In genomic region chr10:71094712-71095390, GRCh38 we compare ENCODE assay signal across 16 cellular contexts.
A peak's percentile ranks its signal among the peaks of the same experiment; 100 is the strongest.
DNase-seq lines count a peak whose midpoint lies in the region; ATAC-seq and FAIRE-seq lines count a peak whose summit lies in the region.
"Had no signal": no experiment of that assay in that cellular context is flagged by ENCODE, and none has a peak within 500 bp of the region (broad histone marks: within the 10 kb centered on the region; RNA-seq: fewer than 3 reads in every experiment).

No MANE protein-coding gene starts in this region.

- no peak overlapping the region for H3K4me3 Mint-ChIP-seq in activated CD4-positive, alpha-beta T cell treated with anti-CD3 and anti-CD28 coated beads for 36 hours
- H3K4me3 Mint-ChIP-seq in activated CD4-positive, alpha-beta T cell treated with anti-CD3 and anti-CD28 coated beads, Interleukin-2, amount 10 ng/mL, durations not matched to agents 7 days and 5 days = no peak overlapping the region
- H3K4me3 Mint-ChIP-seq: activated naive CD8-positive, alpha-beta T cell treated with anti-CD3 and anti-CD28 coated beads, Interleukin-2, amount 10 ng/mL, durations not matched to agents 7 days and 5 days; immature natural killer cell had no signal

- CTCF ChIA-PET in activated CD4-positive, alpha-beta T cell treated with anti-CD3 and anti-CD28 coated beads for 36 hours (lab: Charles Lee) = no interaction called here
- CTCF ChIA-PET in activated CD4-positive, alpha-beta T cell treated with anti-CD3 and anti-CD28 coated beads, Interleukin-2, amount 10 ng/mL, durations not matched to agents 7 days and 5 days (lab: Charles Lee) = no interaction called here

- intact Hi-C loops in activated CD4-positive, alpha-beta T cell treated with anti-CD3 and anti-CD28 coated beads for 36 hours (cut with DNase I, micrococcal nuclease) = loop anchor here in 1 of 2 experiments (10.0 kb wide), 1 partner anchor 120 kb away; the partner anchor contains the start of gene UNC5B

- peaks cover 2% of the 10 kb centered on the region for H3K9me3 Mint-ChIP-seq in activated CD4-positive, alpha-beta T cell treated with anti-CD3 and anti-CD28 coated beads for 36 hours (ENCODE audit: low read depth)
- H3K9me3 Mint-ChIP-seq in activated CD4-positive, alpha-beta T cell treated with anti-CD3 and anti-CD28 coated beads, Interleukin-2, amount 10 ng/mL, durations not matched to agents 7 days and 5 days = no peaks in the 10 kb centered on the region
- H3K9me3 Mint-ChIP-seq: immature natural killer cell had no signal

- peak overlapping the region; percentile 35 for H3K27ac Mint-ChIP-seq in activated CD4-positive, alpha-beta T cell treated with anti-CD3 and anti-CD28 coated beads for 36 hours
- H3K27ac Mint-ChIP-seq in activated CD4-positive, alpha-beta T cell treated with anti-CD3 and anti-CD28 coated beads, Interleukin-2, amount 10 ng/mL, durations not matched to agents 7 days and 5 days = no peak overlapping the region
- H3K27ac Mint-ChIP-seq: activated naive CD8-positive, alpha-beta T cell treated with anti-CD3 and anti-CD28 coated beads, Interleukin-2, amount 10 ng/mL, durations not matched to agents 7 days and 5 days; immature natural killer cell had no signal

- H3K27me3 Mint-ChIP-seq in activated CD4-positive, alpha-beta T cell treated with anti-CD3 and anti-CD28 coated beads for 36 hours = peaks cover 31% of the 10 kb centered on the region
- peaks cover 31% of the 10 kb centered on the region for H3K27me3 Mint-ChIP-seq in activated CD4-positive, alpha-beta T cell treated with anti-CD3 and anti-CD28 coated beads, Interleukin-2, amount 10 ng/mL, durations not matched to agents 7 days and 5 days

- peaks cover 15% of the 10 kb centered on the region for H3K4me1 Mint-ChIP-seq in activated CD4-positive, alpha-beta T cell treated with anti-CD3 and anti-CD28 coated beads for 36 hours
- no peaks in the 10 kb centered on the region for H3K4me1 Mint-ChIP-seq in activated CD4-positive, alpha-beta T cell treated with anti-CD3 and anti-CD28 coated beads, Interleukin-2, amount 10 ng/mL, durations not matched to agents 7 days and 5 days
- H3K4me1 Mint-ChIP-seq: activated naive CD8-positive, alpha-beta T cell treated with anti-CD3 and anti-CD28 coated beads, Interleukin-2, amount 10 ng/mL, durations not matched to agents 7 days and 5 days; immature natural killer cell had no signal

- no peak for FAIRE-seq in urothelium cell line (lab: Jason Lieb, UNC)
- FAIRE-seq: TTC549 had no signal

- DNase-seq in activated CD4-positive, alpha-beta T cell treated with anti-CD3 and anti-CD28 coated beads for 36 hours = peak; percentile 67
- no peak for DNase-seq in activated CD4-positive, alpha-beta T cell treated with anti-CD3 and anti-CD28 coated beads, Interleukin-2, amount 10 ng/mL, durations not matched to agents 7 days and 5 days
- peak; percentile 58 for DNase-seq in stimulated activated CD4-positive, alpha-beta T cell treated with anti-CD3 and anti-CD28 coated beads, Interleukin-1b, Interleukin-23, amount 100 ng/mL, for 48 hours
- no peak for DNase-seq in stimulated activated CD4-positive, alpha-beta T cell treated with anti-CD3 and anti-CD28 coated beads, Interleukin-2, amount 100 ng/mL, for 24 hours
- DNase-seq in urothelium cell line (ENCODE audit: low spot score) = peak; percentile 1
- DNase-seq in NCI-H1092 treated with DMSO at 0.1 percent for 48 hours (lab: John Stamatoyannopoulos, UW) = no peak
- DNase-seq: DMS 273 treated with DMSO at 0.1 percent for 48 hours, GF-D8, immature natural killer cell, KG1, NCI-H524, transverse colon had no signal

- no peaks in the 10 kb centered on the region for H3K36me3 Mint-ChIP-seq in activated CD4-positive, alpha-beta T cell treated with anti-CD3 and anti-CD28 coated beads for 36 hours (ENCODE audit: low read depth)
- no peaks in the 10 kb centered on the region for H3K36me3 Mint-ChIP-seq in activated CD4-positive, alpha-beta T cell treated with anti-CD3 and anti-CD28 coated beads, Interleukin-2, amount 10 ng/mL, durations not matched to agents 7 days and 5 days (ENCODE audit: low read depth)
- H3K36me3 Mint-ChIP-seq: activated naive CD8-positive, alpha-beta T cell treated with anti-CD3 and anti-CD28 coated beads, Interleukin-2, amount 10 ng/mL, durations not matched to agents 7 days and 5 days; immature natural killer cell had no signal

- ATAC-seq in activated CD4-positive, alpha-beta T cell treated with anti-CD3 and anti-CD28 coated beads for 36 hours = peak; percentile 100
- peak; percentile 90 for ATAC-seq in esophagus mucosa
- no peak for ATAC-seq in HG03442 (IDR thresholded peaks at IDR 0.05; ENCODE audit: unreplicated experiment)

- POLR2A ChIA-PET in activated CD4-positive, alpha-beta T cell treated with anti-CD3 and anti-CD28 coated beads for 36 hours (lab: Charles Lee) = interaction anchor here (0.7 kb wide), 1 partner anchor 259 kb away, joined by 3 read pairs; no protein-coding TSS in a partner anchor
- POLR2A ChIA-PET in activated CD4-positive, alpha-beta T cell treated with anti-CD3 and anti-CD28 coated beads, Interleukin-2, amount 10 ng/mL, durations not matched to agents 7 days and 5 days (lab: Charles Lee) = no interaction called here

Comparison
In these comparisons a context has a peak if more than half of its experiments do, and no peak if none do; other contexts are left out.
1. DNase-seq: peak in activated CD4-positive, alpha-beta T cell treated with anti-CD3 and anti-CD28 coated beads for 36 hours (single experiment), stimulated activated CD4-positive, alpha-beta T cell treated with anti-CD3 and anti-CD28 coated beads, Interleukin-1b, Interleukin-23, amount 100 ng/mL, for 48 hours (single experiment) and urothelium cell line (single experiment); none in activated CD4-positive, alpha-beta T cell treated with anti-CD3 and anti-CD28 coated beads, Interleukin-2, amount 10 ng/mL, durations not matched to agents 7 days and 5 days (single experiment), stimulated activated CD4-positive, alpha-beta T cell treated with anti-CD3 and anti-CD28 coated beads, Interleukin-2, amount 100 ng/mL, for 24 hours (0 of 2) and NCI-H1092 treated with DMSO at 0.1 percent for 48 hours (single experiment).